ENCODE assay signal across 2 cellular contexts in genomic region chr14:80628547-80628946, GRCh38.
TF ChIP-seq lines count a peak whose summit lies in the region.

No MANE protein-coding gene starts in this region.

TF ChIP-seq in IMR-90, 13 proteins besides CTCF, POLR2A, EP300 and RAD21 (continued from another document):
- TF ChIP-seq MAFK (IDR thresholded peaks at IDR 0.05; ENCODE audit: low read depth, low read length), result no peak

TF ChIP-seq in HepG2, 621 proteins besides CTCF, POLR2A, EP300 and RAD21 (continued from another document):
- TF ChIP-seq ZNF639 (CRISPR knock-in tag; conservative IDR thresholded peaks at IDR 0.05) (no peak), ZNF782 (CRISPR knock-in tag; IDR thresholded peaks at IDR 0.05; ENCODE audit: borderline replicate concordance) (no peak), HNF4G (IDR thresholded peaks at IDR 0.05; ENCODE audit: borderline replicate concordance, low read depth, low read length) (peak; percentile 34), HNF4G (CRISPR knock-in tag; IDR thresholded peaks at IDR 0.05; ENCODE audit: borderline replicate concordance, low read depth) (no peak), ARID5B (CRISPR knock-in tag; IDR thresholded peaks at IDR 0.05) (0 out of 2 replicates have a peak, but pooled peaks have one; percentile 12)
- TF ChIP-seq, protein P1, sequence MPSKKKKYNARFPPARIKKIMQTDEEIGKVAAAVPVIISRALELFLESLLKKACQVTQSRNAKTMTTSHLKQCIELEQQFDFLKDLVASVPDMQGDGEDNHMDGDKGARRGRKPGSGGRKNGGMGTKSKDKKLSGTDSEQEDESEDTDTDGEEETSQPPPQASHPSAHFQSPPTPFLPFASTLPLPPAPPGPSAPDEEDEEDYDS (CRISPR knock-in tag; IDR thresholded peaks at IDR 0.05), result no peak
